In the genomic region with DNA sequence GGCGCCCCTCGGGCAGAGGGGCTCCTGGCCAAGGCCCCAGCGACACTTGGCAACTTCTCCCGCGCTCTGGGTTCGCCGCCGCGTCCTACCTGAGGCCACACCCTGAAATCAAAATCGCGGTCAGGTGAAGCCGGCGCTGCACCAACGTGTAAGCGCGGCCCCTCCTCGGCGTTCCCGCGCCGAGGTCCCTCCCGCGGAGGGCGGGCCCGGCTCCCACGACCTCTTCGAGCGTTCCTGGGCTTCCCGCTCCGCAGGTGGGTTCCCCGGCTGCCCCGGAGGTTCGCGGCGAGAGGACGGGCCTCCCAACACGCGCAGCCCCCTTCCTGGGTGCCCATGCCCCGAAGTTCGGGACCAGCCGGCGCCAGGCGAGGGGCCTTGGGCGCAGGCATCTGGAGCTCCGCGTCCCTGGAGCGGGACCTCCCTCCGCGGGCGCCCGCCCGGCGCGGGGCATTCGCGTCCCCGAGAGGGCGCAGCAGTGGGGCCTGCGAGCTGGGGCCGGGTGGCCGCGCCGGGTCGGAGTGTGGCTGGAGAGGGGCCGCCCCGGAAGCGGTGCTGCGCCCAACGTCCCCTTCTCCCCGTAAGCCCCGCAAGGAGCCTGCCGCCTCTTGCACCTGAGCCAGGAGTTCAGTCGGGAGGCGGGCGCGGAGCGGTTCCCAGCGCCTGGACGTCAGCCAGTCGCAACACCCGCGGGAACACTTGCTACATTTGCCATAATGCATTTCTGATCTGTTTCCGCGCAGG, we compare ENCODE assay signal across 1 cellular context.
TF ChIP-seq lines count a peak whose summit lies in the region.

No MANE protein-coding gene starts in this region.

TF ChIP-seq in HEK293, 187 proteins besides CTCF, POLR2A, EP300 and RAD21 (continued from another document):
- TF ChIP-seq, protein P1, sequence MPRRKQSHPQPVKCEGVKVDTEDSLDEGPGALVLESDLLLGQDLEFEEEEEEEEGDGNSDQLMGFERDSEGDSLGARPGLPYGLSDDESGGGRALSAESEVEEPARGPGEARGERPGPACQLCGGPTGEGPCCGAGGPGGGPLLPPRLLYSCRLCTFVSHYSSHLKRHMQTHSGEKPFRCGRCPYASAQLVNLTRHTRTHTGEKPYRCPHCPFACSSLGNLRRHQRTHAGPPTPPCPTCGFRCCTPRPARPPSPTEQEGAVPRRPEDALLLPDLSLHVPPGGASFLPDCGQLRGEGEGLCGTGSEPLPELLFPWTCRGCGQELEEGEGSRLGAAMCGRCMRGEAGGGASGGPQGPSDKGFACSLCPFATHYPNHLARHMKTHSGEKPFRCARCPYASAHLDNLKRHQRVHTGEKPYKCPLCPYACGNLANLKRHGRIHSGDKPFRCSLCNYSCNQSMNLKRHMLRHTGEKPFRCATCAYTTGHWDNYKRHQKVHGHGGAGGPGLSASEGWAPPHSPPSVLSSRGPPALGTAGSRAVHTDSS (tag by site-specific recombination; IDR thresholded peaks at IDR 0.05) = no peak
- TF ChIP-seq ZNF175 (tag by site-specific recombination; IDR thresholded peaks at IDR 0.05) = no peak
- TF ChIP-seq ZNF610 (tag by site-specific recombination; IDR thresholded peaks at IDR 0.05; ENCODE audit: borderline replicate concordance) = no peak
- TF ChIP-seq ZNF366 (tag by site-specific recombination; conservative IDR thresholded peaks at IDR 0.05) = no peak
- TF ChIP-seq, protein P2, sequence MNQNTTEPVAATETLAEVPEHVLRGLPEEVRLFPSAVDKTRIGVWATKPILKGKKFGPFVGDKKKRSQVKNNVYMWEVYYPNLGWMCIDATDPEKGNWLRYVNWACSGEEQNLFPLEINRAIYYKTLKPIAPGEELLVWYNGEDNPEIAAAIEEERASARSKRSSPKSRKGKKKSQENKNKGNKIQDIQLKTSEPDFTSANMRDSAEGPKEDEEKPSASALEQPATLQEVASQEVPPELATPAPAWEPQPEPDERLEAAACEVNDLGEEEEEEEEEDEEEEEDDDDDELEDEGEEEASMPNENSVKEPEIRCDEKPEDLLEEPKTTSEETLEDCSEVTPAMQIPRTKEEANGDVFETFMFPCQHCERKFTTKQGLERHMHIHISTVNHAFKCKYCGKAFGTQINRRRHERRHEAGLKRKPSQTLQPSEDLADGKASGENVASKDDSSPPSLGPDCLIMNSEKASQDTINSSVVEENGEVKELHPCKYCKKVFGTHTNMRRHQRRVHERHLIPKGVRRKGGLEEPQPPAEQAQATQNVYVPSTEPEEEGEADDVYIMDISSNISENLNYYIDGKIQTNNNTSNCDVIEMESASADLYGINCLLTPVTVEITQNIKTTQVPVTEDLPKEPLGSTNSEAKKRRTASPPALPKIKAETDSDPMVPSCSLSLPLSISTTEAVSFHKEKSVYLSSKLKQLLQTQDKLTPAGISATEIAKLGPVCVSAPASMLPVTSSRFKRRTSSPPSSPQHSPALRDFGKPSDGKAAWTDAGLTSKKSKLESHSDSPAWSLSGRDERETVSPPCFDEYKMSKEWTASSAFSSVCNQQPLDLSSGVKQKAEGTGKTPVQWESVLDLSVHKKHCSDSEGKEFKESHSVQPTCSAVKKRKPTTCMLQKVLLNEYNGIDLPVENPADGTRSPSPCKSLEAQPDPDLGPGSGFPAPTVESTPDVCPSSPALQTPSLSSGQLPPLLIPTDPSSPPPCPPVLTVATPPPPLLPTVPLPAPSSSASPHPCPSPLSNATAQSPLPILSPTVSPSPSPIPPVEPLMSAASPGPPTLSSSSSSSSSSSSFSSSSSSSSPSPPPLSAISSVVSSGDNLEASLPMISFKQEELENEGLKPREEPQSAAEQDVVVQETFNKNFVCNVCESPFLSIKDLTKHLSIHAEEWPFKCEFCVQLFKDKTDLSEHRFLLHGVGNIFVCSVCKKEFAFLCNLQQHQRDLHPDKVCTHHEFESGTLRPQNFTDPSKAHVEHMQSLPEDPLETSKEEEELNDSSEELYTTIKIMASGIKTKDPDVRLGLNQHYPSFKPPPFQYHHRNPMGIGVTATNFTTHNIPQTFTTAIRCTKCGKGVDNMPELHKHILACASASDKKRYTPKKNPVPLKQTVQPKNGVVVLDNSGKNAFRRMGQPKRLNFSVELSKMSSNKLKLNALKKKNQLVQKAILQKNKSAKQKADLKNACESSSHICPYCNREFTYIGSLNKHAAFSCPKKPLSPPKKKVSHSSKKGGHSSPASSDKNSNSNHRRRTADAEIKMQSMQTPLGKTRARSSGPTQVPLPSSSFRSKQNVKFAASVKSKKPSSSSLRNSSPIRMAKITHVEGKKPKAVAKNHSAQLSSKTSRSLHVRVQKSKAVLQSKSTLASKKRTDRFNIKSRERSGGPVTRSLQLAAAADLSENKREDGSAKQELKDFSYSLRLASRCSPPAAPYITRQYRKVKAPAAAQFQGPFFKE (tag by site-specific recombination; IDR thresholded peaks at IDR 0.05; ENCODE audit: borderline replicate concordance) = no peak
- TF ChIP-seq HOXD13 (CRISPR knock-in tag; IDR thresholded peaks at IDR 0.05; ENCODE audit: borderline replicate concordance) = no peak
- TF ChIP-seq ZBTB7A (tag by site-specific recombination; IDR thresholded peaks at IDR 0.05; ENCODE audit: low read depth) = no peak
- no peak for TF ChIP-seq YY2 (tag by site-specific recombination; IDR thresholded peaks at IDR 0.05)
- TF ChIP-seq, protein P3, sequence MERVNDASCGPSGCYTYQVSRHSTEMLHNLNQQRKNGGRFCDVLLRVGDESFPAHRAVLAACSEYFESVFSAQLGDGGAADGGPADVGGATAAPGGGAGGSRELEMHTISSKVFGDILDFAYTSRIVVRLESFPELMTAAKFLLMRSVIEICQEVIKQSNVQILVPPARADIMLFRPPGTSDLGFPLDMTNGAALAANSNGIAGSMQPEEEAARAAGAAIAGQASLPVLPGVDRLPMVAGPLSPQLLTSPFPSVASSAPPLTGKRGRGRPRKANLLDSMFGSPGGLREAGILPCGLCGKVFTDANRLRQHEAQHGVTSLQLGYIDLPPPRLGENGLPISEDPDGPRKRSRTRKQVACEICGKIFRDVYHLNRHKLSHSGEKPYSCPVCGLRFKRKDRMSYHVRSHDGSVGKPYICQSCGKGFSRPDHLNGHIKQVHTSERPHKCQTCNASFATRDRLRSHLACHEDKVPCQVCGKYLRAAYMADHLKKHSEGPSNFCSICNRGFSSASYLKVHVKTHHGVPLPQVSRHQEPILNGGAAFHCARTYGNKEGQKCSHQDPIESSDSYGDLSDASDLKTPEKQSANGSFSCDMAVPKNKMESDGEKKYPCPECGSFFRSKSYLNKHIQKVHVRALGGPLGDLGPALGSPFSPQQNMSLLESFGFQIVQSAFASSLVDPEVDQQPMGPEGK (tag by site-specific recombination; IDR thresholded peaks at IDR 0.05) = no peak
- no peak for TF ChIP-seq ZNF121 (tag by site-specific recombination; IDR thresholded peaks at IDR 0.05)
- TF ChIP-seq, protein P4, sequence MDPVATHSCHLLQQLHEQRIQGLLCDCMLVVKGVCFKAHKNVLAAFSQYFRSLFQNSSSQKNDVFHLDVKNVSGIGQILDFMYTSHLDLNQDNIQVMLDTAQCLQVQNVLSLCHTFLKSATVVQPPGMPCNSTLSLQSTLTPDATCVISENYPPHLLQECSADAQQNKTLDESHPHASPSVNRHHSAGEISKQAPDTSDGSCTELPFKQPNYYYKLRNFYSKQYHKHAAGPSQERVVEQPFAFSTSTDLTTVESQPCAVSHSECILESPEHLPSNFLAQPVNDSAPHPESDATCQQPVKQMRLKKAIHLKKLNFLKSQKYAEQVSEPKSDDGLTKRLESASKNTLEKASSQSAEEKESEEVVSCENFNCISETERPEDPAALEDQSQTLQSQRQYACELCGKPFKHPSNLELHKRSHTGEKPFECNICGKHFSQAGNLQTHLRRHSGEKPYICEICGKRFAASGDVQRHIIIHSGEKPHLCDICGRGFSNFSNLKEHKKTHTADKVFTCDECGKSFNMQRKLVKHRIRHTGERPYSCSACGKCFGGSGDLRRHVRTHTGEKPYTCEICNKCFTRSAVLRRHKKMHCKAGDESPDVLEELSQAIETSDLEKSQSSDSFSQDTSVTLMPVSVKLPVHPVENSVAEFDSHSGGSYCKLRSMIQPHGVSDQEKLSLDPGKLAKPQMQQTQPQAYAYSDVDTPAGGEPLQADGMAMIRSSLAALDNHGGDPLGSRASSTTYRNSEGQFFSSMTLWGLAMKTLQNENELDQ (tag by site-specific recombination; IDR thresholded peaks at IDR 0.05; ENCODE audit: low read depth) = no peak
- TF ChIP-seq, protein P5, sequence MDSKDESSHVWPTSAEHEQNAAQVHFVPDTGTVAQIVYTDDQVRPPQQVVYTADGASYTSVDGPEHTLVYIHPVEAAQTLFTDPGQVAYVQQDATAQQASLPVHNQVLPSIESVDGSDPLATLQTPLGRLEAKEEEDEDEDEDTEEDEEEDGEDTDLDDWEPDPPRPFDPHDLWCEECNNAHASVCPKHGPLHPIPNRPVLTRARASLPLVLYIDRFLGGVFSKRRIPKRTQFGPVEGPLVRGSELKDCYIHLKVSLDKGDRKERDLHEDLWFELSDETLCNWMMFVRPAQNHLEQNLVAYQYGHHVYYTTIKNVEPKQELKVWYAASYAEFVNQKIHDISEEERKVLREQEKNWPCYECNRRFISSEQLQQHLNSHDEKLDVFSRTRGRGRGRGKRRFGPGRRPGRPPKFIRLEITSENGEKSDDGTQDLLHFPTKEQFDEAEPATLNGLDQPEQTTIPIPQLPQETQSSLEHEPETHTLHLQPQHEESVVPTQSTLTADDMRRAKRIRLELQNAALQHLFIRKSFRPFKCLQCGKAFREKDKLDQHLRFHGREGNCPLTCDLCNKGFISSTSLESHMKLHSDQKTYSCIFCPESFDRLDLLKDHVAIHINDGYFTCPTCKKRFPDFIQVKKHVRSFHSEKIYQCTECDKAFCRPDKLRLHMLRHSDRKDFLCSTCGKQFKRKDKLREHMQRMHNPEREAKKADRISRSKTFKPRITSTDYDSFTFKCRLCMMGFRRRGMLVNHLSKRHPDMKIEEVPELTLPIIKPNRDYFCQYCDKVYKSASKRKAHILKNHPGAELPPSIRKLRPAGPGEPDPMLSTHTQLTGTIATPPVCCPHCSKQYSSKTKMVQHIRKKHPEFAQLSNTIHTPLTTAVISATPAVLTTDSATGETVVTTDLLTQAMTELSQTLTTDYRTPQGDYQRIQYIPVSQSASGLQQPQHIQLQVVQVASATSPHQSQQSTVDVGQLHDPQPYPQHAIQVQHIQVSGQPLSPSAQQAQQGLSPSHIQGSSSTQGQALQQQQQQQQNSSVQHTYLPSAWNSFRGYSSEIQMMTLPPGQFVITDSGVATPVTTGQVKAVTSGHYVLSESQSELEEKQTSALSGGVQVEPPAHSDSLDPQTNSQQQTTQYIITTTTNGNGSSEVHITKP (tag by site-specific recombination; IDR thresholded peaks at IDR 0.05) = no peak
- no peak for TF ChIP-seq GLIS2 (tag by site-specific recombination; IDR thresholded peaks at IDR 0.05)
- no peak for TF ChIP-seq SCRT1 (tag by site-specific recombination; IDR thresholded peaks at IDR 0.05; ENCODE audit: borderline replicate concordance)
